13 cellular contexts compared by ENCODE assay signal in the genomic region with DNA sequence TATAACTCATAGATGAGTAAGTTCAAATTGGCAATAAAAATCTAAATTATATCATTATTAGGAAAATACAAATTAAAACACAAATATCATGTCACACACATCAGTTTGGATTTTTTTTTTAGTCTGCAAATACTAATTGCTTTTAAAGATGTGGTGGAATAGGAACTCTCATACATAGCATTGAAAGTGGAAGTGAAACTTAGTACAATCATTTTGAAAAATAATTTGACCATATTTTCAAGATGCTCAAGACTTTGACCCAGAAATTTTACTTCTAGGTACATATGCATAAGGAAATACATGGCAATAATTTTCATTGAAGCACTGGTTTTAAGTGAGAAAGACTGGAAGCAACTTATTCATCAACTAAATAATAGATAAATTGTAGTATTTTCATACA.
DNase-seq lines count a peak whose midpoint lies in the region; ATAC-seq lines count a peak whose summit lies in the region.
"Had no signal": no experiment of that assay in that cellular context is flagged by ENCODE, and none has a peak within 500 bp of the region (broad histone marks: within the 10 kb centered on the region; RNA-seq: fewer than 3 reads in every experiment).

No MANE protein-coding gene starts in this region.

- ATAC-seq in GM18508 (IDR thresholded peaks at IDR 0.05; ENCODE audit: insufficient read depth, unreplicated experiment) (peak; percentile 97), GM19468 (IDR thresholded peaks at IDR 0.05; ENCODE audit: extremely low read depth, unreplicated experiment) (peak; percentile 97), HG02885 (IDR thresholded peaks at IDR 0.05; ENCODE audit: poor library complexity, unreplicated experiment) (peak; percentile 97), HG03521 (IDR thresholded peaks at IDR 0.05; ENCODE audit: unreplicated experiment) (peak; percentile 99)
- ATAC-seq: stimulated activated effector memory CD8-positive, alpha-beta T cell treated with anti-CD3 and anti-CD28 coated beads, Interleukin-12 subunit alpha, Interleukin-12 subunit beta, amount 100 ng/mL, for 72 hours had no signal

- DNase-seq in NCI-H2029 (lab: John Stamatoyannopoulos, UW) (no peak), NCI-H1048 (lab: John Stamatoyannopoulos, UW) (no peak), superior temporal gyrus (ENCODE audit: extremely low spot score) (no peak), DMS153 treated with DMSO at 0.1 percent for 48 hours (lab: John Stamatoyannopoulos, UW; ENCODE audit: unreplicated experiment) (no peak)
- DNase-seq: aorta; effector CD4-positive, alpha-beta T cell; GF-D8; left ventricle myocardium inferior had no signal
